ENCODE assay signal across 8 cellular contexts in the genomic region with DNA sequence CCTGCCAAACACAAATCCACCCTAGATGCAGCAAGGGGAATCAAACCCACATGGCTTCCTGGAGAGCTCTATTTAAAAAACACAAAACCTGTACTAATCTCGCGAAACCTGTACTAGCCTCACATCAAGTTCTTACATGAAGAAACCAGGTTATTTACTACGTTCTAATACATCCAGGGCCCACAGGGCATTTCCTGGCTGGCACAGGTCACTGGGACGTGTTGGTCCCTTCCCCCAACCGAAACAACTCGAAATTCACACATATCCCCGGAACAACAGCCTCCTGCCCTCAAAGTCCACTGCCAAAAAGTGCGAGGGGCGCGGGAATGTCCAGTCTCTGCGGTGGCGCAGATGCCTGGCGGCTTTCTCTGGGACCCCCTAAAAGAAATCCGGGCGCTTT. TPM values are rescaled to one million over a fixed set of nuclear protein-coding genes. Genes with fewer than 3 reads are reported as not detected.
DNase-seq lines count a peak whose midpoint lies in the region; ATAC-seq and TF ChIP-seq lines count a peak whose summit lies in the region.

No MANE protein-coding gene starts in this region.

- no peak for ATAC-seq in T-cell (replicated peaks in 1 of 4)
- no peak for ATAC-seq in HG03521 (IDR thresholded peaks at IDR 0.05; ENCODE audit: unreplicated experiment)
- no peak for ATAC-seq in GM21381 (IDR thresholded peaks at IDR 0.05; ENCODE audit: unreplicated experiment)

- H3K27ac Mint-ChIP-seq in T-cell: no peak overlapping the region

- H3K4me1 Mint-ChIP-seq in T-cell: peaks cover 17 to 25% (median 19%) of the 10 kb centered on the region in 3 donors

- no peaks in the 10 kb centered on the region for H3K36me3 Mint-ChIP-seq in T-cell

- DNase-seq in H7: no peak
- no peak for DNase-seq in T-cell
- DNase-seq in fibroblast of pulmonary artery (ENCODE audit: low read depth): no peak
- no peak for DNase-seq in retinal pigment epithelial cell (ENCODE audit: low read depth)
- no peak for DNase-seq in AG08396 (ENCODE audit: low spot score)
- no peak for DNase-seq in NK-92 treated with Interleukin-12 subunit alpha and Interleukin-12 subunit beta, amount 100 ng/mL, for 24 hours (lab: John Stamatoyannopoulos, UW)

- TF ChIP-seq CTCF in fibroblast of pulmonary artery (IDR thresholded peaks at IDR 0.05; ENCODE audit: low read length, missing control alignments): no peak
- no peak for TF ChIP-seq CTCF in retinal pigment epithelial cell (conservative IDR thresholded peaks at IDR 0.05; ENCODE audit: low read depth, low read length)

- no peaks in the 10 kb centered on the region for H3K36me3 ChIP-seq in H7 (replicated peaks; ENCODE audit: control insufficient read depth, insufficient read depth, low read length)

- peaks cover 36 to 63% of the 10 kb centered on the region in 2 donors for H3K27me3 Mint-ChIP-seq in T-cell

- H3K27me3 ChIP-seq in H7 (ENCODE audit: control insufficient read depth, insufficient read depth, low read length): peaks cover 40% of the 10 kb centered on the region

- CTCF ChIA-PET in T-cell (lab: Charles Lee): no interaction called here

- peak overlapping the region; percentile 65 to 88 (median 65) for H3K4me3 Mint-ChIP-seq in T-cell

- POLR2A ChIA-PET in T-cell (lab: Charles Lee): no interaction called here

- H3K4me3 ChIP-seq in H7 (ENCODE audit: insufficient read depth, low read depth, low read length): peak overlapping the region; percentile 73
- H3K4me3 ChIP-seq in fibroblast of pulmonary artery (replicated peaks; ENCODE audit: low read depth, low read length): peak overlapping the region; percentile 58
- H3K4me3 ChIP-seq in retinal pigment epithelial cell (ENCODE audit: low read length): peak overlapping the region; percentile 65

- H3K9me3 Mint-ChIP-seq in T-cell: peaks cover 0 to 5% (median 4%) of the 10 kb centered on the region in 3 donors

RNA-seq across cellular contexts. Expression of a gene that starts 1.0 kb away (rescaled TPM):
- 1.5 and 2.2 TPM in 2 replicates for total RNA-seq in H7 (2014; rRNA removed; shearing (Covaris generic))
- total RNA-seq in T-cell: 1 to 10 TPM in 1 of 5 donors, under 1 TPM in 4; 0.36 to 1.7 (median 0.55) TPM
